Comparison of ENCODE assay signal across 18 cellular contexts in genomic region chr6:33960345-33961313, GRCh38.
DNase-seq lines count a peak whose midpoint lies in the region; ATAC-seq, FAIRE-seq and TF ChIP-seq lines count a peak whose summit lies in the region.
"Had no signal": no experiment of that assay in that cellular context is flagged by ENCODE, and none has a peak within 500 bp of the region (broad histone marks: within the 10 kb centered on the region; RNA-seq: fewer than 3 reads in every experiment).

No MANE protein-coding gene starts in this region.

- ATAC-seq in HG03342 (IDR thresholded peaks at IDR 0.05; ENCODE audit: unreplicated experiment): no peak
- ATAC-seq: activated CD8-positive, alpha-beta T cell treated with anti-CD3 and anti-CD28 coated beads, Interleukin-2, amount 10 ng/mL, durations not matched to agents 7 days and 5 days; CD8-positive, alpha-beta T cell; effector memory CD8-positive, alpha-beta T cell; left lung had no signal

- H3K36me3 ChIP-seq in MG63 (no peaks in the 10 kb centered on the region), bronchial epithelial cell (ENCODE audit: control insufficient read depth, insufficient read depth, low read length) (no peaks in the 10 kb centered on the region)
- H3K36me3 ChIP-seq: left lung, Peyer's patch had no signal

- H3K27me3 ChIP-seq in MG63 (no peaks in the 10 kb centered on the region), bronchial epithelial cell (ENCODE audit: control insufficient read depth, insufficient read depth, low read length) (no peaks in the 10 kb centered on the region)
- H3K27me3 ChIP-seq: Peyer's patch had no signal

- DNase-seq in NCI-H2196 (lab: John Stamatoyannopoulos, UW; ENCODE audit: unreplicated experiment): peak; percentile 33
- DNase-seq in NCI-H2196 treated with DMSO at 0.1 percent for 48 hours (lab: John Stamatoyannopoulos, UW; ENCODE audit: unreplicated experiment): no peak
- DNase-seq in MG63: peak; percentile 12
- peak; percentile 36 for DNase-seq in bronchial epithelial cell (ENCODE audit: low read depth)
- DNase-seq in myocyte (ENCODE audit: low read depth): peak; percentile 4
- DNase-seq in SKM-1 treated with dmso at 0.1 percent for 144 hours (lab: John Stamatoyannopoulos, UW; ENCODE audit: unreplicated experiment): no peak
- DNase-seq in hepatic stellate cell (ENCODE audit: low spot score): no peak
- DNase-seq: activated CD8-positive, alpha-beta T cell treated with anti-CD3 and anti-CD28 coated beads, Interleukin-2, amount 10 ng/mL, durations not matched to agents 7 days and 5 days; CD8-positive, alpha-beta T cell; effector memory CD8-positive, alpha-beta T cell; GM23248; naive B cell; NCI-H526 treated with DMSO at 0.1 percent for 48 hours; stimulated activated naive CD4-positive, alpha-beta T cell; SW 1271 had no signal

- no peak overlapping the region for H3K4me3 ChIP-seq in MG63
- no peak overlapping the region for H3K4me3 ChIP-seq in bronchial epithelial cell (ENCODE audit: low read depth, low read length)
- H3K4me3 ChIP-seq: GM23248, left lung, Peyer's patch had no signal

- FAIRE-seq in bronchial epithelial cell (lab: Jason Lieb, UNC): peak; percentile 64

- TF ChIP-seq CTCF in bronchial epithelial cell (IDR thresholded peaks at IDR 0.05; ENCODE audit: insufficient read depth, low read length, severe bottlenecking): no peak

- no peaks in the 10 kb centered on the region for H3K9me3 ChIP-seq in MG63
- H3K9me3 ChIP-seq: left lung had no signal

Comparison
In these comparisons a context has a peak if more than half of its experiments do, and no peak if none do; other contexts are left out.
1. DNase-seq: peak in NCI-H2196 (single experiment), MG63 (single experiment), bronchial epithelial cell (single experiment) and myocyte (single experiment); none in NCI-H2196 treated with DMSO at 0.1 percent for 48 hours (single experiment), SKM-1 treated with dmso at 0.1 percent for 144 hours (single experiment) and hepatic stellate cell (single experiment).